Comparison of ENCODE assay signal across 8 cellular contexts in genomic region chr4:173370130-173370476, GRCh38. TPM values are rescaled to one million over a fixed set of nuclear protein-coding genes. Genes with fewer than 3 reads are reported as not detected.
DNase-seq lines count a peak whose midpoint lies in the region; ATAC-seq and FAIRE-seq lines count a peak whose summit lies in the region.

No MANE protein-coding gene starts in this region.

- peaks cover 8 to 29% (median 12%) of the 10 kb centered on the region in 5 donors for H3K27me3 Mint-ChIP-seq in naive thymus-derived CD8-positive, alpha-beta T cell

- peak; percentile 1 for DNase-seq in GM19239 (ENCODE audit: insufficient read length, low spot score)
- peak; percentile 53 to 56 for DNase-seq in activated CD4-positive, alpha-beta T cell treated with anti-CD3 and anti-CD28 coated beads for 4 hours
- DNase-seq in effector memory CD4-positive, alpha-beta T cell, result peak; percentile 36 to 61 (median 53)
- DNase-seq in naive thymus-derived CD8-positive, alpha-beta T cell, result peak in 5 of 10 donors; percentile 48 to 89 (median 64)
- DNase-seq in NCI-H1694 treated with DMSO at 0.1 percent for 48 hours (lab: John Stamatoyannopoulos, UW), result no peak
- no peak for DNase-seq in mucosa of gallbladder (ENCODE audit: low spot score)

- no peaks in the 10 kb centered on the region for H3K27me3 ChIP-seq in effector memory CD4-positive, alpha-beta T cell (replicated peaks; ENCODE audit: control insufficient read depth, insufficient read depth, low read length, poor library complexity, severe bottlenecking)

- H3K9me3 ChIP-seq in effector memory CD4-positive, alpha-beta T cell (ENCODE audit: control insufficient read depth, low read length), result no peaks in the 10 kb centered on the region

- H3K27ac ChIP-seq in effector memory CD4-positive, alpha-beta T cell (ENCODE audit: insufficient read depth, low read length, poor library complexity, severe bottlenecking), result peak overlapping the region; percentile 75
- H3K27ac ChIP-seq in temporal lobe (ENCODE audit: low read depth, low read length), result peak overlapping the region; percentile 94

- POLR2A ChIA-PET in naive thymus-derived CD8-positive, alpha-beta T cell (lab: Charles Lee), result interaction anchor here (0.5 to 6.5 kb wide), 11 partner anchors 12 to 1152 kb away, joined by 3 to 271 read pairs (median 5); partner anchors contain the start of genes CEP44, FBXO8, GALNT7 and HMGB2

- FAIRE-seq in GM19239 (lab: Jason Lieb, UNC), result no peak

- ATAC-seq in HG03175 (IDR thresholded peaks at IDR 0.05; ENCODE audit: unreplicated experiment), result peak; percentile 8
- ATAC-seq in naive thymus-derived CD8-positive, alpha-beta T cell, result peak; percentile 45 to 49

- H3K27ac Mint-ChIP-seq in naive thymus-derived CD8-positive, alpha-beta T cell, result peak overlapping the region; percentile 76 to 98 (median 96)

- peak overlapping the region; percentile 82 for H3K4me3 ChIP-seq in effector memory CD4-positive, alpha-beta T cell (ENCODE audit: insufficient read depth, low read depth, low read length, poor library complexity, severe bottlenecking)

- H3K4me3 Mint-ChIP-seq in naive thymus-derived CD8-positive, alpha-beta T cell, result peak overlapping the region; percentile 83 to 100 (median 98)

- no peaks in the 10 kb centered on the region for H3K9me3 Mint-ChIP-seq in naive thymus-derived CD8-positive, alpha-beta T cell

- H3K36me3 ChIP-seq in effector memory CD4-positive, alpha-beta T cell (ENCODE audit: control insufficient read depth, insufficient read depth, low read length), result no peaks in the 10 kb centered on the region

- peaks cover 8 to 31% (median 17%) of the 10 kb centered on the region in 4 donors for H3K4me1 Mint-ChIP-seq in naive thymus-derived CD8-positive, alpha-beta T cell

- peaks cover 0 to 4% (median 0%) of the 10 kb centered on the region in 3 donors for H3K36me3 Mint-ChIP-seq in naive thymus-derived CD8-positive, alpha-beta T cell

- H3K4me1 ChIP-seq in effector memory CD4-positive, alpha-beta T cell (ENCODE audit: control insufficient read depth, insufficient read depth, low read length, poor library complexity, severe bottlenecking), result peaks cover 12% of the 10 kb centered on the region

RNA-seq across cellular contexts. Expression of gene SAP30, which starts 0.7 kb away (rescaled TPM):
- total RNA-seq in naive thymus-derived CD8-positive, alpha-beta T cell, result 1 to 10 TPM; 2.0 to 2.3 TPM
- 1 to 10 TPM; 1.2 to 5.3 (median 1.3) TPM for polyA plus RNA-seq in naive thymus-derived CD8-positive, alpha-beta T cell
- total RNA-seq in temporal lobe (14.5 TPM), mucosa of gallbladder (16.4 TPM)

RNA-seq across cellular contexts. Expression of gene SCRG1, which starts 28.8 kb away (rescaled TPM):
- total RNA-seq in naive thymus-derived CD8-positive, alpha-beta T cell, result not detected
- not detected for polyA plus RNA-seq in naive thymus-derived CD8-positive, alpha-beta T cell
- total RNA-seq in temporal lobe (3.0 TPM), mucosa of gallbladder (8.4 TPM)

RNA-seq across cellular contexts. Expression of gene HMGB2, which starts 35.9 kb away (rescaled TPM):
- 100 to 1,000 TPM; 111 to 115 TPM for total RNA-seq in naive thymus-derived CD8-positive, alpha-beta T cell
- 100 to 1,000 TPM; 102 to 154 (median 142) TPM for polyA plus RNA-seq in naive thymus-derived CD8-positive, alpha-beta T cell
- 18.9 TPM for total RNA-seq in temporal lobe
- 39.1 TPM for total RNA-seq in mucosa of gallbladder

Comparison
In these comparisons a context has a peak if more than half of its experiments do, and no peak if none do; other contexts are left out.
1. DNase-seq: peak in GM19239 (single experiment), activated CD4-positive, alpha-beta T cell treated with anti-CD3 and anti-CD28 coated beads for 4 hours (2 of 2) and effector memory CD4-positive, alpha-beta T cell (3 of 3); none in NCI-H1694 treated with DMSO at 0.1 percent for 48 hours (single experiment) and mucosa of gallbladder (single experiment).